In the genomic region with DNA sequence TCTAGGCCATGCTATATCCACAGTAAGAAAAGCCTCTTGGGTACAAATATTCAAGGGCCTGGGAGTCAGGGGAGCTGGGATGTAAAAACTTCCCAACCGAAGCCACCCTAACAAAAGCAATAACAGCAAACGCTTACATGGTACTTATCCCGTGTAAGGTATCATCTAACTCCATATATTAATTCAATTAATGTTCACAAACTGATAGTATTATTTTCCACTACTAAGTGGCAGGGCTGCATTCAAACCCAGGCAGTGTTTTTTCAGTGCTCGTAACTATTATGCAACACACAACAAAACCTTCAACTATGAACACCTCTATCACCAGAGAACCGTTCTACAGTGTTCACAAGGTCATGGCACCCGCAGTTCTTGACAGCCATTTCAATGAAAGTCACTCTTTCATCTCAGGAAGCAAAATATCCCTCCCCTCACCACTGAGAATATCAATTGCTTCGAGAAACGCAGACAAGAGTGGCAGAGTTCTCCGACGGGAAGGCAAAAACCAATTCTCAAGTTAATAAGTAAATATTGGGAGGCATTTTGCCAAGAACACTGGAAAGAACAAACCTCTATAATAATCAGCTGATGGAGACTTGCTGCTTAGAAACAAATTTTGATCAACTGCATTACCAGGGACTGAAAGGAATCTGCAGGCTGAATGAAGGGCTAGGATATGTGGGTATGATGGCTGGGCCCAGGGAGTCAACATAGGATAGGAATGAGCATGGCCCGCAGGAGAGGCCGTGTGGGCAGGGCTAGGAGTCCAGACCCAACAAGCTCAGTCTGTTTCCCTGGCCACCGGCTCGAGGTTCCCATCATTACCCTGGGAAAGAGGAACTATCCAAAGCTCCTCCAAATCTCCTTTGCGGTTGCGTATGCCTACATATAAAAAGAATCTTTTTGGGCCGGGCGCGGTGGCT, we compare ENCODE assay signal across 21 cellular contexts.
DNase-seq lines count a peak whose midpoint lies in the region; ATAC-seq, FAIRE-seq and TF ChIP-seq lines count a peak whose summit lies in the region.
"Had no signal": no experiment of that assay in that cellular context is flagged by ENCODE, and none has a peak within 500 bp of the region (broad histone marks: within the 10 kb centered on the region; RNA-seq: fewer than 3 reads in every experiment).

No MANE protein-coding gene starts in this region.

- H3K4me1 ChIP-seq in OCI-LY3 (ENCODE audit: low read length) (peaks cover 28% of the 10 kb centered on the region), pancreas (peaks cover 0 to 6% (median 0%) of the 10 kb centered on the region in 3 donors)
- H3K4me1 ChIP-seq: ascending aorta had no signal

- no peak overlapping the region for H2AFZ ChIP-seq in OCI-LY3 (ENCODE audit: low read depth, low read length)

- TF ChIP-seq CTCF in C4-2B (conservative IDR thresholded peaks at IDR 0.05) (no peak), OCI-LY3 (IDR thresholded peaks at IDR 0.05; ENCODE audit: low read depth, low read length) (no peak), pancreas (IDR thresholded peaks at IDR 0.05) (no peak)

- H3K79me2 ChIP-seq in OCI-LY3 (ENCODE audit: low read length), result peaks cover 11% of the 10 kb centered on the region

- no peak overlapping the region for H3K4me3 ChIP-seq in OCI-LY3 (ENCODE audit: low read length)
- H3K4me3 ChIP-seq in pancreas, result no peak overlapping the region
- H3K4me3 ChIP-seq: ascending aorta, dorsolateral prefrontal cortex, left ventricle myocardium inferior, SJCRH30, transverse colon had no signal

- H3K36me3 ChIP-seq in OCI-LY3 (replicated peaks; ENCODE audit: low read depth, low read length) (no peaks in the 10 kb centered on the region), pancreas (no peaks in the 10 kb centered on the region)
- H3K36me3 ChIP-seq: ascending aorta, left ventricle myocardium inferior, SJCRH30, transverse colon had no signal

- 58 to 59% methylated on average over 19 of the region's 19 CpGs for WGBS in pancreas, 2 donors

- DNase-seq in epithelial cell of prostate (ENCODE audit: low read depth, low spot score) (no peak), pancreas (peak in 1 of 6 donors; percentile 6), NCI-H146 (lab: John Stamatoyannopoulos, UW) (no peak), caudate nucleus (lab: John Stamatoyannopoulos, UW) (no peak)
- DNase-seq in activated CD4-positive, alpha-beta T cell treated with anti-CD3 and anti-CD28 coated beads, Interleukin-2, amount 50 U/mL, for 1 hour, result no peak
- DNase-seq: activated CD8-positive, alpha-beta T cell treated with anti-CD3 and anti-CD28 coated beads for 36 hours; BE2C; left ventricle myocardium inferior; naive B cell; NCI-H2171 treated with DMSO at 0.1 percent for 48 hours; SJCRH30; stimulated activated CD4-positive, alpha-beta T cell treated with anti-CD3 and anti-CD28 coated beads, Interleukin-4, amount 100 ng/mL, for 4 hours; transverse colon had no signal

- peak overlapping the region; percentile 17 for H3K27ac ChIP-seq in C4-2B
- H3K27ac ChIP-seq in OCI-LY3 (ENCODE audit: low read length), result 0 out of 2 replicates have a peak overlapping the region, but pooled peaks have one; percentile 14
- peak overlapping the region; percentile 77 for H3K27ac ChIP-seq in epithelial cell of prostate
- H3K27ac ChIP-seq in pancreas, result no peak overlapping the region
- no peak overlapping the region for H3K27ac ChIP-seq in caudate nucleus (ENCODE audit: low read depth, low read length)
- H3K27ac ChIP-seq: ascending aorta, left ventricle myocardium inferior, SJCRH30, transverse colon had no signal

- intact Hi-C loops in pancreas (cut with DNase I), result no loop called here

- no peaks in the 10 kb centered on the region for H3K27me3 ChIP-seq in OCI-LY3 (ENCODE audit: low read depth, low read length)
- H3K27me3 ChIP-seq in pancreas, result no peaks in the 10 kb centered on the region
- H3K27me3 ChIP-seq: ascending aorta, BE2C, dorsolateral prefrontal cortex, SJCRH30, transverse colon had no signal

- H3K4me2 ChIP-seq in OCI-LY3 (ENCODE audit: low read length), result peak overlapping the region; percentile 59

- H3K9ac ChIP-seq in OCI-LY3 (ENCODE audit: low read length), result no peak overlapping the region

- H3K9me3 ChIP-seq in OCI-LY3 (ENCODE audit: insufficient read depth, low read length) (no peaks in the 10 kb centered on the region), pancreas (no peaks in the 10 kb centered on the region)
- H3K9me3 ChIP-seq: ascending aorta, BE2C, left ventricle myocardium inferior, SJCRH30, transverse colon had no signal

- no peaks in the 10 kb centered on the region for H4K20me1 ChIP-seq in OCI-LY3 (ENCODE audit: insufficient read depth, low read length)

- peak; percentile 35 to 69 (median 46) for ATAC-seq in pancreas
- no peak for ATAC-seq in HG03354 (IDR thresholded peaks at IDR 0.05; ENCODE audit: poor library complexity, severe bottlenecking, unreplicated experiment)
- ATAC-seq: activated CD8-positive, alpha-beta T cell treated with anti-CD3 and anti-CD28 coated beads for 36 hours; sciatic nerve had no signal

- FAIRE-seq in pancreas (lab: Jason Lieb, UNC), result no peak
- FAIRE-seq: HTR-8/SVneo, TTC549 had no signal

Comparison
In these comparisons a context has a peak if more than half of its experiments do, and no peak if none do; other contexts are left out.
1. H3K27ac ChIP-seq: peak in C4-2B (single experiment), OCI-LY3 (single experiment) and epithelial cell of prostate (single experiment); none in pancreas (0 of 4) and caudate nucleus (single experiment).